ENCODE assay signal across 8 cellular contexts in the genomic region with DNA sequence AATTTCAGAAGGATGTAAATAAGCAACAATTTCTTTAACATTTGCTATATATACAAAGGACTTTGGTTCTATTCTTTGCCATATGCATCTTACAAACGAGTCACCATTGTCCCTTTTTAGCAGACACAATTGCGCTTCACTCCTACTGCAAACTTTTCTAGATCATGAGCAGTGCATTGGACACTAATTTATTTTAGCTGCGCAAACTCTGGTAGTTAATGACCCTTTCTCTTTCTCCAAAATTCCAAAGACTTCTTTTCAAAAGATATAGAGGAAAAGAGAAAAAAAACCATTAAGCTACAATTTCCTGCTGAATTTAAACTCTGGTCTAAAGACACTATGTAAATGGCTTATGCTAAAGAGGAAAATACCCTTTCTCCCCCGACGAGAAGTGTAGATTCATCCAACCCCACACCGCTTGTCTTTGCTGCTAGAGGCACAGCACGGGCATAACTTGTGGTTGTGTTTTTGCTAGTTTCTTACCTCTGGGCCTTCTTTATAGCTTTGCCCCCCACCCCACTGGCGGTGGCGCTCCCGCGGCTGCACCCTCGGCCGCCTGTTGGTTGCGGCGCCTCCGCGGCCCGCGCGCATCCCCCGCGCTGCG.
A peak's percentile ranks its signal among the peaks of the same experiment; 100 is the strongest.
DNase-seq lines count a peak whose midpoint lies in the region; ATAC-seq and TF ChIP-seq lines count a peak whose summit lies in the region.

No MANE protein-coding gene starts in this region.

- no peak for TF ChIP-seq EP300 in upper lobe of left lung (IDR thresholded peaks at IDR 0.05)

- peak overlapping the region; percentile 78; the same call in 1 of the 2 replicates for H3K9ac ChIP-seq in iPS-20b (ENCODE audit: low read depth, low read length)

- no peak for TF ChIP-seq POLR2A in upper lobe of left lung (IDR thresholded peaks at IDR 0.05)

- in situ Hi-C loops in Panc1 (cut with HindIII; ENCODE audit: low pct_unique_long_range_greater_than_20kb, low sequenced_read_pairs) = no loop called here

- no TSS peak for BruUV-seq in Panc1 (replicated peaks; lab: Mats Ljungman, UMichigan)

- H3K36me3 ChIP-seq in Panc1 (ENCODE audit: control insufficient read depth, insufficient read depth, low read length) (peaks cover 2% of the 10 kb centered on the region; the same call in 1 of the 2 replicates), iPS-20b (ENCODE audit: insufficient read depth, low read depth, low read length) (no peaks in the 10 kb centered on the region), upper lobe of left lung (no peaks in the 10 kb centered on the region)

- no peaks in the 10 kb centered on the region; the same call in 1 of the 2 replicates for H3K4me1 ChIP-seq in Panc1 (ENCODE audit: control insufficient read depth, insufficient read depth, low read length)
- peaks cover 19% of the 10 kb centered on the region; the same call in 1 of the 2 replicates for H3K4me1 ChIP-seq in iPS-20b (ENCODE audit: insufficient read depth, low read length)
- H3K4me1 ChIP-seq in upper lobe of left lung = peaks cover 11 to 19% (median 11%) of the 10 kb centered on the region in 4 donors

- CTCF ChIA-PET in Panc1 (lab: Charles Lee) = interaction anchor here (0.6 to 1.1 kb wide), 4 partner anchors 7 to 480 kb away, joined by 3 read pairs; no protein-coding TSS in a partner anchor

- intact Hi-C loops in Panc1 (cut with micrococcal nuclease; ENCODE audit: unreplicated experiment) = loop anchor here (2.0 to 5.0 kb wide), 2 partner anchors 127 to 787 kb away; no protein-coding TSS in a partner anchor

- H3K27ac ChIP-seq in Panc1 (ENCODE audit: low read length) (no peak overlapping the region), iPS-20b (ENCODE audit: low read length) (no peak overlapping the region), upper lobe of left lung (peak overlapping the region; percentile 61 to 89 (median 80))

- H3K9me3 ChIP-seq in Panc1 (ENCODE audit: control insufficient read depth, insufficient read depth, low read depth, low read length) (no peaks in the 10 kb centered on the region), iPS-20b (ENCODE audit: insufficient read depth, low read depth, low read length) (no peaks in the 10 kb centered on the region), upper lobe of left lung (no peaks in the 10 kb centered on the region)

- POLR2A ChIA-PET in Panc1 (lab: Charles Lee) = interaction anchor here (0.6 kb wide), 2 partner anchors 292 to 483 kb away, joined by 3 read pairs; no protein-coding TSS in a partner anchor

- 9 to 11% methylated on average over 12 to 23 of the region's 23 CpGs for WGBS in upper lobe of left lung, 2 donors

- peak; percentile 71 to 82 for DNase-seq in NCI-H2081 (lab: John Stamatoyannopoulos, UW)
- no peak for DNase-seq in NCI-H2081 treated with DMSO at 0.1 percent for 48 hours (lab: John Stamatoyannopoulos, UW)
- DNase-seq in Panc1 (ENCODE audit: low read depth, low spot score) = no peak
- DNase-seq in upper lobe of left lung = no peak
- DNase-seq in A172 (ENCODE audit: low spot score) = no peak
- DNase-seq in activated CD4-positive, alpha-beta T cell treated with anti-CD3 and anti-CD28 coated beads for 4 hours = no peak

- H3K4me3 ChIP-seq in Panc1 (ENCODE audit: low read depth in 2 of 2, low read length in 2 of 2) (peak overlapping the region; percentile 53 to 55), iPS-20b (ENCODE audit: low read length) (peak overlapping the region; percentile 81), upper lobe of left lung (peak overlapping the region in 3 of 4 donors; percentile 46 to 61 (median 54))

- ATAC-seq in HG02870 (IDR thresholded peaks at IDR 0.05; ENCODE audit: unreplicated experiment) = peak; percentile 26
- ATAC-seq in Panc1 = peak; percentile 61
- ATAC-seq in upper lobe of left lung (ENCODE audit: low FRiP score in 2 of 2) = no peak

- H3K27me3 ChIP-seq in Panc1 (ENCODE audit: control insufficient read depth, insufficient read depth, low read length) (peaks cover 34% of the 10 kb centered on the region), iPS-20b (ENCODE audit: insufficient read depth, low read length) (peaks cover 20% of the 10 kb centered on the region), upper lobe of left lung (peaks cover 0 to 12% (median 4%) of the 10 kb centered on the region in 4 donors)

- no peak for TF ChIP-seq CTCF in Panc1 (IDR thresholded peaks at IDR 0.05)
- TF ChIP-seq CTCF in upper lobe of left lung (IDR thresholded peaks at IDR 0.05) = no peak

Comparison
In these comparisons a context has a peak if more than half of its experiments do, and no peak if none do; other contexts are left out.
1. DNase-seq: peak in NCI-H2081 (2 of 2); none in NCI-H2081 treated with DMSO at 0.1 percent for 48 hours (single experiment), Panc1 (single experiment), upper lobe of left lung (0 of 2), A172 (single experiment) and activated CD4-positive, alpha-beta T cell treated with anti-CD3 and anti-CD28 coated beads for 4 hours (0 of 2).
2. ATAC-seq: peak in HG02870 (single experiment) and Panc1 (single experiment); none in upper lobe of left lung (0 of 2).
3. H3K27ac ChIP-seq: peak in upper lobe of left lung (4 of 4); none in Panc1 (single experiment) and iPS-20b (single experiment).
4. Peak in every context shown above with its lines, with median percentiles within 50 percentile points of each other: H3K4me3 ChIP-seq.